Comparison of ENCODE assay signal across 16 cellular contexts in the genomic region with DNA sequence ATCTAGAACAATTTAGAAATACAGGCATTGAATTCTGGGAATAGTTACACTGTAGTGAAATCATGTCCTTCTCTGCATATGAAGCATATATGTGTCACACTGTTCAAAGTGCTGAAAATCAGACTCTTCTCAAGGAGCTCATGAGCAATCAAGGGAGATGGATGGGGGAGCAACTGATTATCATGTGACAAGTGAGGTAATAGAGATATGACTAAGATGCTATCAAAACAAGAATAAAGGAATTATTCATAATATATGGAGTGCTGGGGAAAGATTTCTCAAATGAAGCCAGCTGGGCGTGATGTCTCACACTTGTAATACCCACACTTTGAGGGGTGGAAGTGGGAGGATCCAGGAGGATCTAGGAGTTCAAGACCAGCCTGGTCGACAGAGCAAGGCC.
DNase-seq lines count a peak whose midpoint lies in the region; ATAC-seq, FAIRE-seq and TF ChIP-seq lines count a peak whose summit lies in the region.
"Had no signal": no experiment of that assay in that cellular context is flagged by ENCODE, and none has a peak within 500 bp of the region (broad histone marks: within the 10 kb centered on the region; RNA-seq: fewer than 3 reads in every experiment).

No MANE protein-coding gene starts in this region.

- CTCF ChIA-PET in HCT116 (lab: Charles Lee) = no interaction called here

- H4K20me1 ChIP-seq in HCT116 (ENCODE audit: insufficient read depth) = no peaks in the 10 kb centered on the region

- POLR2A ChIA-PET in HCT116 (lab: Charles Lee) = interaction anchor here (0.7 kb wide), 1 partner anchor 11 kb away, joined by 3 read pairs; no protein-coding TSS in a partner anchor

- no peak for TF ChIP-seq RAD21 in HCT116 (IDR thresholded peaks at IDR 0.05; ENCODE audit: low read depth)

- no peak overlapping the region for H3K4me2 ChIP-seq in HCT116 (ENCODE audit: low read length)

- no peaks in the 10 kb centered on the region for H3K9me3 Mint-ChIP-seq in natural killer cell
- H3K9me3 Mint-ChIP-seq: CD8-positive, alpha-beta T cell had no signal

- H3K9me2 ChIP-seq in HCT116 (ENCODE audit: insufficient read depth) = no peaks in the 10 kb centered on the region

- H3K4me3 Mint-ChIP-seq in natural killer cell = no peak overlapping the region
- H3K4me3 Mint-ChIP-seq: activated CD4-positive, alpha-beta T cell treated with anti-CD3 and anti-CD28 coated beads, Interleukin-2, amount 10 ng/mL, durations not matched to agents 7 days and 5 days; CD8-positive, alpha-beta T cell had no signal

- RAD21 ChIA-PET in HCT116 (lab: Charles Lee; ENCODE audit: low non-redundant PET in 1 of 2, low total read pairs in 2 of 2, uncharacterized antibody in 2 of 2, unreplicated experiment in 2 of 2) = interaction anchor here in 1 of 2 experiments (0.8 kb wide), 1 partner anchor 24 kb away, joined by 3 read pairs; no protein-coding TSS in a partner anchor

- TF ChIP-seq CTCF in HCT116 (IDR thresholded peaks at IDR 0.05 in 2 of 3, conservative IDR thresholded peaks at IDR 0.05 in 1 of 3; ENCODE audit: borderline replicate concordance in 1 of 3, insufficient read depth in 1 of 3, low read depth in 2 of 3, low read length in 2 of 3) = no peak
- TF ChIP-seq CTCF in brain microvascular endothelial cell (IDR thresholded peaks at IDR 0.05; ENCODE audit: low read depth, low read length, missing control alignments) = no peak
- TF ChIP-seq CTCF in natural killer cell (IDR thresholded peaks at IDR 0.05) = no peak
- TF ChIP-seq CTCF in pancreas (IDR thresholded peaks at IDR 0.05) = no peak

- no peaks in the 10 kb centered on the region for H3K4me1 Mint-ChIP-seq in natural killer cell

- H3K4me3 ChIP-seq in HCT116 (replicated peaks in 1 of 2; ENCODE audit: low read depth in 1 of 2, low read length in 2 of 2) (no peak overlapping the region), brain microvascular endothelial cell (ENCODE audit: low read depth, low read length) (no peak overlapping the region), pancreas (no peak overlapping the region)
- H3K4me3 ChIP-seq: gastrocnemius medialis, K562, right lobe of liver had no signal

- no peak for FAIRE-seq in pancreas (lab: Jason Lieb, UNC)
- FAIRE-seq: K562, kidney had no signal

- no peaks in the 10 kb centered on the region for H3K36me3 Mint-ChIP-seq in natural killer cell
- H3K36me3 Mint-ChIP-seq: CD8-positive, alpha-beta T cell had no signal

- intact Hi-C loops in HCT116 (cut with micrococcal nuclease) = no loop called here
- intact Hi-C loops in natural killer cell (cut with micrococcal nuclease) = no loop called here
- intact Hi-C loops in pancreas (cut with DNase I) = no loop called here

- 59 to 60% methylated on average over 2 of the region's 2 CpGs for WGBS in pancreas, 2 donors

- peaks cover 21 to 38% of the 10 kb centered on the region in 2 donors for H3K27me3 Mint-ChIP-seq in natural killer cell (ENCODE audit: low read depth in 2 of 2)

- H3K27me3 ChIP-seq in HCT116 (ENCODE audit: insufficient read depth, low read length) (no peaks in the 10 kb centered on the region), brain microvascular endothelial cell (replicated peaks) (no peaks in the 10 kb centered on the region), pancreas (no peaks in the 10 kb centered on the region)
- H3K27me3 ChIP-seq: right lobe of liver had no signal

- no TSS peak for BruUV-seq in HCT116 (replicated peaks; lab: Mats Ljungman, UMichigan)

- H3K27ac ChIP-seq in HCT116 (ENCODE audit: low read depth, low read length) (no peak overlapping the region; the same call in 1 of the 2 replicates), brain microvascular endothelial cell (peak overlapping the region; percentile 50), pancreas (no peak overlapping the region)
- H3K27ac ChIP-seq: gastrocnemius medialis, right lobe of liver had no signal

- in situ Hi-C loops in brain microvascular endothelial cell (cut with HindIII; ENCODE audit: low pct_ligation_motif_present, low sequenced_read_pairs) = no loop called here

- peak; percentile 32; the same call in 1 of the 2 replicates for ATAC-seq in HCT116
- ATAC-seq in natural killer cell = no peak
- no peak for ATAC-seq in pancreas
- no peak for ATAC-seq in HG03378 (IDR thresholded peaks at IDR 0.05; ENCODE audit: unreplicated experiment)
- ATAC-seq: CD8-positive, alpha-beta T cell; gastrocnemius medialis; K562; right lobe of liver had no signal

- DNase-seq in COLO829 (ENCODE audit: low spot score) (peak; percentile 43), HCT116 (ENCODE audit: low read depth, low spot score) (no peak), brain microvascular endothelial cell (peak; percentile 89), iris pigment epithelial cell (ENCODE audit: low read depth) (peak; percentile 76), natural killer cell (no peak), pancreas (no peak)
- DNase-seq: activated CD4-positive, alpha-beta T cell treated with anti-CD3 and anti-CD28 coated beads, Interleukin-2, amount 10 ng/mL, durations not matched to agents 7 days and 5 days; activated gamma-delta T cell; CD8-positive, alpha-beta T cell; gastrocnemius medialis; kidney; NCI-H2081 treated with DMSO at 0.1 percent for 48 hours; right lobe of liver; SW 1271 had no signal

- H3K36me3 ChIP-seq in HCT116 (ENCODE audit: control insufficient read depth in 1 of 2, insufficient read depth in 2 of 2, low read length in 2 of 2) (no peaks in the 10 kb centered on the region), brain microvascular endothelial cell (replicated peaks) (no peaks in the 10 kb centered on the region), pancreas (no peaks in the 10 kb centered on the region)
- H3K36me3 ChIP-seq: gastrocnemius medialis, right lobe of liver had no signal

- no peak overlapping the region for H3K9ac ChIP-seq in HCT116 (ENCODE audit: low read length)

- no peak overlapping the region for H3K27ac Mint-ChIP-seq in natural killer cell
- H3K27ac Mint-ChIP-seq: activated CD4-positive, alpha-beta T cell treated with anti-CD3 and anti-CD28 coated beads, Interleukin-2, amount 10 ng/mL, durations not matched to agents 7 days and 5 days; CD8-positive, alpha-beta T cell had no signal

- H3K79me2 ChIP-seq in HCT116 (ENCODE audit: insufficient read depth, low read length) = no peaks in the 10 kb centered on the region

- no peak overlapping the region for H2AFZ ChIP-seq in HCT116 (ENCODE audit: low read depth, low read length, poor library complexity, severe bottlenecking)

- peaks cover 4 to 21% of the 10 kb centered on the region in 2 experiments; a peak in 3 of 4 replicates for H3K4me1 ChIP-seq in HCT116 (ENCODE audit: control insufficient read depth in 1 of 2, insufficient read depth in 2 of 2, low read length in 2 of 2)
- H3K4me1 ChIP-seq in pancreas = no peaks in the 10 kb centered on the region
- H3K4me1 ChIP-seq: gastrocnemius medialis, right lobe of liver had no signal

- H3K9me3 ChIP-seq in HCT116 (ENCODE audit: control insufficient read depth in 1 of 2, insufficient read depth in 1 of 2, low read depth in 1 of 2, low read length in 2 of 2) (peaks cover 0 to 5% of the 10 kb centered on the region in 2 experiments; a peak in 1 of 4 replicates), pancreas (no peaks in the 10 kb centered on the region)
- H3K9me3 ChIP-seq: gastrocnemius medialis, right lobe of liver had no signal

- TF ChIP-seq POLR2A in HCT116 (IDR thresholded peaks at IDR 0.05; ENCODE audit: borderline replicate concordance, extremely low read depth, insufficient read depth, insufficient read length) = no peak

TF ChIP-seq in HCT116, 20 proteins besides CTCF, POLR2A, EP300 and RAD21 (continues in another document):
- TF ChIP-seq, protein P1, sequence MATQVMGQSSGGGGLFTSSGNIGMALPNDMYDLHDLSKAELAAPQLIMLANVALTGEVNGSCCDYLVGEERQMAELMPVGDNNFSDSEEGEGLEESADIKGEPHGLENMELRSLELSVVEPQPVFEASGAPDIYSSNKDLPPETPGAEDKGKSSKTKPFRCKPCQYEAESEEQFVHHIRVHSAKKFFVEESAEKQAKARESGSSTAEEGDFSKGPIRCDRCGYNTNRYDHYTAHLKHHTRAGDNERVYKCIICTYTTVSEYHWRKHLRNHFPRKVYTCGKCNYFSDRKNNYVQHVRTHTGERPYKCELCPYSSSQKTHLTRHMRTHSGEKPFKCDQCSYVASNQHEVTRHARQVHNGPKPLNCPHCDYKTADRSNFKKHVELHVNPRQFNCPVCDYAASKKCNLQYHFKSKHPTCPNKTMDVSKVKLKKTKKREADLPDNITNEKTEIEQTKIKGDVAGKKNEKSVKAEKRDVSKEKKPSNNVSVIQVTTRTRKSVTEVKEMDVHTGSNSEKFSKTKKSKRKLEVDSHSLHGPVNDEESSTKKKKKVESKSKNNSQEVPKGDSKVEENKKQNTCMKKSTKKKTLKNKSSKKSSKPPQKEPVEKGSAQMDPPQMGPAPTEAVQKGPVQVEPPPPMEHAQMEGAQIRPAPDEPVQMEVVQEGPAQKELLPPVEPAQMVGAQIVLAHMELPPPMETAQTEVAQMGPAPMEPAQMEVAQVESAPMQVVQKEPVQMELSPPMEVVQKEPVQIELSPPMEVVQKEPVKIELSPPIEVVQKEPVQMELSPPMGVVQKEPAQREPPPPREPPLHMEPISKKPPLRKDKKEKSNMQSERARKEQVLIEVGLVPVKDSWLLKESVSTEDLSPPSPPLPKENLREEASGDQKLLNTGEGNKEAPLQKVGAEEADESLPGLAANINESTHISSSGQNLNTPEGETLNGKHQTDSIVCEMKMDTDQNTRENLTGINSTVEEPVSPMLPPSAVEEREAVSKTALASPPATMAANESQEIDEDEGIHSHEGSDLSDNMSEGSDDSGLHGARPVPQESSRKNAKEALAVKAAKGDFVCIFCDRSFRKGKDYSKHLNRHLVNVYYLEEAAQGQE (IDR thresholded peaks at IDR 0.05; ENCODE audit: low read depth) = no peak
- TF ChIP-seq YY1 (IDR thresholded peaks at IDR 0.05; ENCODE audit: extremely low read depth, insufficient replicate concordance, low read depth, low read length) (no peak), SIN3A (IDR thresholded peaks at IDR 0.05; ENCODE audit: low read depth) (no peak), SRF (IDR thresholded peaks at IDR 0.05; ENCODE audit: low read depth) (no peak), TCF7L2 (IDR thresholded peaks at IDR 0.05; ENCODE audit: borderline replicate concordance, extremely low read depth, insufficient read depth, insufficient read length) (no peak), POLR2AphosphoS5 (IDR thresholded peaks at IDR 0.05; ENCODE audit: low read depth, low read length) (no peak), SP1 (IDR thresholded peaks at IDR 0.05; ENCODE audit: low read depth) (no peak), JUND (IDR thresholded peaks at IDR 0.05) (no peak), CBX3 (IDR thresholded peaks at IDR 0.05; ENCODE audit: low read depth) (no peak), EGR1 (IDR thresholded peaks at IDR 0.05; ENCODE audit: low read depth) (no peak), FOSL1 (IDR thresholded peaks at IDR 0.05; ENCODE audit: low read depth) (no peak), EZH2 (IDR thresholded peaks at IDR 0.05) (no peak)
- TF ChIP-seq, protein P2, sequence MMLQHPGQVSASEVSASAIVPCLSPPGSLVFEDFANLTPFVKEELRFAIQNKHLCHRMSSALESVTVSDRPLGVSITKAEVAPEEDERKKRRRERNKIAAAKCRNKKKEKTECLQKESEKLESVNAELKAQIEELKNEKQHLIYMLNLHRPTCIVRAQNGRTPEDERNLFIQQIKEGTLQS (IDR thresholded peaks at IDR 0.05) = no peak

Comparison
In these comparisons a context has a peak if more than half of its experiments do, and no peak if none do; other contexts are left out.
1. DNase-seq: peak in COLO829 (single experiment), brain microvascular endothelial cell (single experiment) and iris pigment epithelial cell (single experiment); none in HCT116 (single experiment), natural killer cell (single experiment) and pancreas (0 of 6).